9 cellular contexts compared by ENCODE assay signal in the genomic region with DNA sequence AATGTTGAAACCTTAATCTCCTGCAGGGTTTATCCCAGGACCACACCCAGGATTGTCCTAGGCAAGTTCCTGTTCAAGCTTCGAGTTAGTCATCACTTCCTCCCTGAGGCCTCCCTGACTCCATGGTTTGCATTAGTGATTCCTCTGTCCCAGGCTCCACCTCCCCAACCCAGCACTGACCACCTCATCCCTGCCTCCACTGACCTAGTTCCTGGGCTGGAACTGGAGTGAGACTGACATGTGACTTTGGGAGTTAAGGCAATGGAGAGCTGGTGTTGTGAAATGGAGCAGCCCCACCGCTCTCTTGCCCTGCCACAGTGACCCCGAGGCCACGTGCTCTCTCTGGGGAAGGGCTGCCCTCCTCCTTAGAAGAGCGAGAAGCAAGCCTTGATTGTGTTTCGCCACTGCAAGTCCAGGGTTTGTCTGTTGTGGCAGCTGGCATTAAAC. TPM values are rescaled to one million over a fixed set of nuclear protein-coding genes. Genes with fewer than 3 reads are reported as not detected.
DNase-seq lines count a peak whose midpoint lies in the region; ATAC-seq, FAIRE-seq and TF ChIP-seq lines count a peak whose summit lies in the region.
"Had no signal": no experiment of that assay in that cellular context is flagged by ENCODE, and none has a peak within 500 bp of the region (broad histone marks: within the 10 kb centered on the region; RNA-seq: fewer than 3 reads in every experiment).

No MANE protein-coding gene starts in this region.

- no peak for FAIRE-seq in K562 (lab: Jason Lieb, UNC)

- H3K36me3 ChIP-seq in K562 (ENCODE audit: control insufficient read depth, insufficient read depth, low read length) (no peaks in the 10 kb centered on the region), upper lobe of right lung (no peaks in the 10 kb centered on the region)

- no peaks in the 10 kb centered on the region; a peak in 2 of 5 replicates for H3K4me1 ChIP-seq in K562 (replicated peaks in 1 of 2; ENCODE audit: control insufficient read depth in 2 of 2, insufficient read depth in 2 of 2, low read length in 2 of 2)
- H3K4me1 ChIP-seq in upper lobe of right lung, result no peaks in the 10 kb centered on the region

- no peak overlapping the region for H3K9ac ChIP-seq in K562 (ENCODE audit: insufficient read depth in 1 of 2, low read depth in 2 of 2, low read length in 2 of 2)

- no TSS peak for BruUV-seq in K562 (replicated peaks; lab: Mats Ljungman, UMichigan)

- H3K4me3 ChIP-seq in K562 (no peak overlapping the region), upper lobe of right lung (no peak overlapping the region)
- H3K4me3 ChIP-seq: dorsolateral prefrontal cortex had no signal

- no peak for TF ChIP-seq POLR2A in K562 (conservative IDR thresholded peaks at IDR 0.05)

- H3K27ac ChIP-seq in K562 (ENCODE audit: extremely low read depth, low read depth, low read length) (no peak overlapping the region), upper lobe of right lung (no peak overlapping the region)
- H3K27ac ChIP-seq: dorsolateral prefrontal cortex had no signal

- no peak for TF ChIP-seq EP300 in K562 (IDR thresholded peaks at IDR 0.05; ENCODE audit: low read length)

- no peak for TF ChIP-seq RAD21 in K562 (CRISPR knock-in tag; conservative IDR thresholded peaks at IDR 0.05 in 1 of 2, IDR thresholded peaks at IDR 0.05 in 1 of 2)

- H4K20me1 ChIP-seq in K562 (replicated peaks; ENCODE audit: control insufficient read depth, insufficient read depth, low read length), result no peaks in the 10 kb centered on the region; the same call in 1 of the 2 replicates

- TF ChIP-seq CTCF in K562 (IDR thresholded peaks at IDR 0.05 in 2 of 3, conservative IDR thresholded peaks at IDR 0.05 in 1 of 3; ENCODE audit: insufficient read depth in 2 of 3, low read depth in 1 of 3, low read length in 3 of 3), result no peak
- TF ChIP-seq CTCF in upper lobe of right lung (IDR thresholded peaks at IDR 0.05), result no peak

- no peak overlapping the region for H3K4me2 ChIP-seq in K562 (ENCODE audit: insufficient read depth, low read length)

- no peaks in the 10 kb centered on the region for H3K9me3 ChIP-seq in K562 (replicated peaks; ENCODE audit: control insufficient read depth, insufficient read depth, low read depth, low read length)
- H3K9me3 ChIP-seq in upper lobe of right lung, result no peaks in the 10 kb centered on the region

- peak; percentile 99 for DNase-seq in LHCN-M2 (ENCODE audit: low read depth)
- DNase-seq in K562 (ENCODE audit: extremely low read depth in 1 of 4, low spot score in 3 of 4), result no peak
- peak; percentile 46 for DNase-seq in kidney glomerular epithelial cell (lab: John Stamatoyannopoulos, UW)
- DNase-seq in upper lobe of right lung, result peak; percentile 87
- DNase-seq in T-helper 2 cell, result no peak
- DNase-seq in GM19238 (ENCODE audit: insufficient read length, low spot score), result no peak
- DNase-seq: activated CD4-positive, alpha-beta T cell treated with anti-CD3 and anti-CD28 coated beads, Interleukin-2, amount 50 U/mL, for 1 hour; dorsolateral prefrontal cortex had no signal

- H2AFZ ChIP-seq in K562 (ENCODE audit: low read depth, low read length), result no peak overlapping the region

- WGBS in K562 (ENCODE audit: insufficient coverage, low coverage, missing lambda C conversion rate), result 1% methylated on average over 6 of the region's 6 CpGs

- no peaks in the 10 kb centered on the region for H3K79me2 ChIP-seq in K562 (ENCODE audit: control insufficient read depth, insufficient read depth, low read length)

- POLR2A ChIA-PET in K562 (lab: Yijun Ruan, JAX), result no interaction called here

- ATAC-seq in K562 (no peak), upper lobe of right lung (peak; percentile 96), HG02870 (IDR thresholded peaks at IDR 0.05; ENCODE audit: unreplicated experiment) (no peak)

- in situ Hi-C loops in K562 (cut with MboI), result no loop called here

- no peaks in the 10 kb centered on the region for H3K9me1 ChIP-seq in K562 (ENCODE audit: control insufficient read depth, insufficient read depth, low read length)

- CTCF ChIA-PET in K562 (lab: Yijun Ruan, JAX; ENCODE audit: low intra/inter-chr PET ratio), result no interaction called here

- peaks cover 6 to 32% of the 10 kb centered on the region in 2 experiments; a peak in 3 of 5 replicates for H3K27me3 ChIP-seq in K562 (ENCODE audit: control insufficient read depth in 2 of 2, insufficient read depth in 2 of 2, low read length in 2 of 2)
- peaks cover 3% of the 10 kb centered on the region for H3K27me3 ChIP-seq in upper lobe of right lung

- intact Hi-C loops in K562 (cut with micrococcal nuclease) (no loop called here), upper lobe of right lung (cut with DNase I) (no loop called here)

TF ChIP-seq in K562, 482 proteins besides CTCF, POLR2A, EP300 and RAD21 (continues in another document):
- TF ChIP-seq, protein P1, sequence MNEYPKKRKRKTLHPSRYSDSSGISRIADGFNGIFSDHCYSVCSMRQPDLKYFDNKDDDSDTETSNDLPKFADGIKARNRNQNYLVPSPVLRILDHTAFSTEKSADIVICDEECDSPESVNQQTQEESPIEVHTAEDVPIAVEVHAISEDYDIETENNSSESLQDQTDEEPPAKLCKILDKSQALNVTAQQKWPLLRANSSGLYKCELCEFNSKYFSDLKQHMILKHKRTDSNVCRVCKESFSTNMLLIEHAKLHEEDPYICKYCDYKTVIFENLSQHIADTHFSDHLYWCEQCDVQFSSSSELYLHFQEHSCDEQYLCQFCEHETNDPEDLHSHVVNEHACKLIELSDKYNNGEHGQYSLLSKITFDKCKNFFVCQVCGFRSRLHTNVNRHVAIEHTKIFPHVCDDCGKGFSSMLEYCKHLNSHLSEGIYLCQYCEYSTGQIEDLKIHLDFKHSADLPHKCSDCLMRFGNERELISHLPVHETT (CRISPR knock-in tag; conservative IDR thresholded peaks at IDR 0.05 in 1 of 2, IDR thresholded peaks at IDR 0.05 in 1 of 2), result no peak
- TF ChIP-seq, protein P2, sequence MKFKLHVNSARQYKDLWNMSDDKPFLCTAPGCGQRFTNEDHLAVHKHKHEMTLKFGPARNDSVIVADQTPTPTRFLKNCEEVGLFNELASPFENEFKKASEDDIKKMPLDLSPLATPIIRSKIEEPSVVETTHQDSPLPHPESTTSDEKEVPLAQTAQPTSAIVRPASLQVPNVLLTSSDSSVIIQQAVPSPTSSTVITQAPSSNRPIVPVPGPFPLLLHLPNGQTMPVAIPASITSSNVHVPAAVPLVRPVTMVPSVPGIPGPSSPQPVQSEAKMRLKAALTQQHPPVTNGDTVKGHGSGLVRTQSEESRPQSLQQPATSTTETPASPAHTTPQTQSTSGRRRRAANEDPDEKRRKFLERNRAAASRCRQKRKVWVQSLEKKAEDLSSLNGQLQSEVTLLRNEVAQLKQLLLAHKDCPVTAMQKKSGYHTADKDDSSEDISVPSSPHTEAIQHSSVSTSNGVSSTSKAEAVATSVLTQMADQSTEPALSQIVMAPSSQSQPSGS (CRISPR knock-in tag; IDR thresholded peaks at IDR 0.05), result no peak
- TF ChIP-seq GABPA (tag; conservative IDR thresholded peaks at IDR 0.05; ENCODE audit: low read depth), result 0 out of 2 replicates have a peak, but pooled peaks have one; percentile 20
- no peak for TF ChIP-seq JUNB (CRISPR knock-in tag; conservative IDR thresholded peaks at IDR 0.05)
- TF ChIP-seq HCFC1 (IDR thresholded peaks at IDR 0.05; ENCODE audit: low read depth, low read length), result no peak
- no peak for TF ChIP-seq NCOA1 (IDR thresholded peaks at IDR 0.05; ENCODE audit: low read depth)
- TF ChIP-seq, protein P3, sequence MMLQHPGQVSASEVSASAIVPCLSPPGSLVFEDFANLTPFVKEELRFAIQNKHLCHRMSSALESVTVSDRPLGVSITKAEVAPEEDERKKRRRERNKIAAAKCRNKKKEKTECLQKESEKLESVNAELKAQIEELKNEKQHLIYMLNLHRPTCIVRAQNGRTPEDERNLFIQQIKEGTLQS (IDR thresholded peaks at IDR 0.05), result peak; percentile 30; the same call in 1 of the 2 replicates
- TF ChIP-seq, protein P3 (CRISPR knock-in tag; conservative IDR thresholded peaks at IDR 0.05), result no peak
- no peak for TF ChIP-seq CAMTA2 (CRISPR knock-in tag; conservative IDR thresholded peaks at IDR 0.05)
- no peak for TF ChIP-seq TAL1 (IDR thresholded peaks at IDR 0.05)
- TF ChIP-seq, protein P4, sequence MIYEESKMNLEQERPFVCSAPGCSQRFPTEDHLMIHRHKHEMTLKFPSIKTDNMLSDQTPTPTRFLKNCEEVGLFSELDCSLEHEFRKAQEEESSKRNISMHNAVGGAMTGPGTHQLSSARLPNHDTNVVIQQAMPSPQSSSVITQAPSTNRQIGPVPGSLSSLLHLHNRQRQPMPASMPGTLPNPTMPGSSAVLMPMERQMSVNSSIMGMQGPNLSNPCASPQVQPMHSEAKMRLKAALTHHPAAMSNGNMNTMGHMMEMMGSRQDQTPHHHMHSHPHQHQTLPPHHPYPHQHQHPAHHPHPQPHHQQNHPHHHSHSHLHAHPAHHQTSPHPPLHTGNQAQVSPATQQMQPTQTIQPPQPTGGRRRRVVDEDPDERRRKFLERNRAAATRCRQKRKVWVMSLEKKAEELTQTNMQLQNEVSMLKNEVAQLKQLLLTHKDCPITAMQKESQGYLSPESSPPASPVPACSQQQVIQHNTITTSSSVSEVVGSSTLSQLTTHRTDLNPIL (CRISPR knock-in tag; IDR thresholded peaks at IDR 0.05), result no peak

RNA-seq across cellular contexts. Expression of a gene that starts 15.8 kb away (rescaled TPM):
- total RNA-seq in LHCN-M2 (2014; rRNA removed) (0.11 TPM in 1 of 2 replicates, not detected in the other), K562 (2014; rRNA removed) (not detected in 2 replicates), K562 (2014; rRNA removed; fragmentation: Illumina TruSeq; extraction: Trizol) (not detected in 2 replicates), K562 (2015; rRNA removed; fragmentation: Illumina TruSeq; extraction: Trizol) (not detected in 2 replicates), K562 (2021) (not detected in 2 replicates), upper lobe of right lung (5.1 TPM)
- polyA plus RNA-seq in LHCN-M2 (2012), result not detected
- not detected in 2 replicates for total RNA-seq in K562 (2011; cell fraction: chromatin; rRNA removed; ENCODE audit: low replicate concordance)
- total RNA-seq in K562 (2011; cell fraction: nucleolus; rRNA removed), result not detected in 2 replicates
- total RNA-seq in K562 (2011; cell fraction: nucleoplasm; rRNA removed), result not detected in 2 replicates
- polyA plus RNA-seq in K562 (2011; rRNA removed) (not detected in 2 replicates), K562 (2014; fragmentation: Illumina TruSeq; extraction: Trizol) (not detected in 2 replicates), K562 (2014; fragmentation: Nextera tagmentation; extraction: Ambion mirVana) (not detected), K562 (2014; rRNA removed) (not detected in 2 replicates)
- polyA plus RNA-seq in K562 (2011; cell fraction: cytosol; rRNA removed), result not detected in 2 replicates
- not detected in 2 replicates for polyA plus RNA-seq in K562 (2011; cell fraction: nucleus; rRNA removed)
- polyA plus RNA-seq in K562 (2012), result not detected in 2 replicates
- polyA minus RNA-seq in K562 (2011; rRNA and poly(A)+ RNA removed), result not detected in 2 replicates
- not detected in 2 replicates for polyA minus RNA-seq in K562 (2011; cell fraction: cytosol; rRNA and poly(A)+ RNA removed)
- not detected in 2 replicates for polyA minus RNA-seq in K562 (2011; cell fraction: nucleus; rRNA and poly(A)+ RNA removed)

Comparison
In these comparisons a context has a peak if more than half of its experiments do, and no peak if none do; other contexts are left out.
1. DNase-seq: peak in LHCN-M2 (single experiment), kidney glomerular epithelial cell (single experiment) and upper lobe of right lung (single experiment); none in K562 (0 of 4), T-helper 2 cell (0 of 5) and GM19238 (single experiment).